In genomic region chr17:74430706-74431567, GRCh38 we compare ENCODE assay signal across 2 cellular contexts.
TF ChIP-seq lines count a peak whose summit lies in the region.

No MANE protein-coding gene starts in this region.

TF ChIP-seq in HEK293, 187 proteins besides CTCF, POLR2A, EP300 and RAD21 (continued from another document and continues in another):
- TF ChIP-seq, protein P1, sequence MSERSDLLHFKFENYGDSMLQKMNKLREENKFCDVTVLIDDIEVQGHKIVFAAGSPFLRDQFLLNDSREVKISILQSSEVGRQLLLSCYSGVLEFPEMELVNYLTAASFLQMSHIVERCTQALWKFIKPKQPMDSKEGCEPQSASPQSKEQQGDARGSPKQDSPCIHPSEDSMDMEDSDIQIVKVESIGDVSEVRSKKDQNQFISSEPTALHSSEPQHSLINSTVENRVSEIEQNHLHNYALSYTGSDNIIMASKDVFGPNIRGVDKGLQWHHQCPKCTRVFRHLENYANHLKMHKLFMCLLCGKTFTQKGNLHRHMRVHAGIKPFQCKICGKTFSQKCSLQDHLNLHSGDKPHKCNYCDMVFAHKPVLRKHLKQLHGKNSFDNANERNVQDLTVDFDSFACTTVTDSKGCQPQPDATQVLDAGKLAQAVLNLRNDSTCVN (tag by site-specific recombination; optimal IDR thresholded peaks at IDR 0.05) = peak; percentile 13
- TF ChIP-seq ZNF548 (tag by site-specific recombination; IDR thresholded peaks at IDR 0.05) = peak; percentile 66; the same call in 1 of the 2 replicates
- TF ChIP-seq ZNF449 (tag by site-specific recombination; IDR thresholded peaks at IDR 0.05) = peak; percentile 73; the same call in 1 of the 2 replicates
- TF ChIP-seq ZBTB11 (tag by site-specific recombination; conservative IDR thresholded peaks at IDR 0.05; ENCODE audit: low read depth) = peak; percentile 88
- peak; percentile 84 for TF ChIP-seq ZNF423 (tag by site-specific recombination; IDR thresholded peaks at IDR 0.05)
- TF ChIP-seq ZNF596 (tag by site-specific recombination; IDR thresholded peaks at IDR 0.05) = 0 out of 2 replicates have a peak, but pooled peaks have one; percentile 27
- TF ChIP-seq BCL11A (tag by site-specific recombination; IDR thresholded peaks at IDR 0.05; ENCODE audit: low read depth) = peak; percentile 86; the same call in 1 of the 2 replicates
- TF ChIP-seq KLF9 (tag by site-specific recombination; IDR thresholded peaks at IDR 0.05; ENCODE audit: low read depth) = peak; percentile 65
- TF ChIP-seq ZNF792 (tag by site-specific recombination; IDR thresholded peaks at IDR 0.05) = 0 out of 2 replicates have a peak, but pooled peaks have one; percentile 45
- peak; percentile 58 for TF ChIP-seq ZNF341 (tag by site-specific recombination; IDR thresholded peaks at IDR 0.05; ENCODE audit: low read depth)
- peak; percentile 98 for TF ChIP-seq PATZ1 (tag by site-specific recombination; IDR thresholded peaks at IDR 0.05)
- TF ChIP-seq ZNF37A (tag by site-specific recombination; IDR thresholded peaks at IDR 0.05) = no peak
- peak; percentile 88 for TF ChIP-seq ZEB2 (tag by site-specific recombination; IDR thresholded peaks at IDR 0.05)
- TF ChIP-seq ZBTB20 (tag by site-specific recombination; IDR thresholded peaks at IDR 0.05) = peak; percentile 94
- peak; percentile 83 for TF ChIP-seq ZNF324 (tag by site-specific recombination; IDR thresholded peaks at IDR 0.05)
- TF ChIP-seq, protein P2, sequence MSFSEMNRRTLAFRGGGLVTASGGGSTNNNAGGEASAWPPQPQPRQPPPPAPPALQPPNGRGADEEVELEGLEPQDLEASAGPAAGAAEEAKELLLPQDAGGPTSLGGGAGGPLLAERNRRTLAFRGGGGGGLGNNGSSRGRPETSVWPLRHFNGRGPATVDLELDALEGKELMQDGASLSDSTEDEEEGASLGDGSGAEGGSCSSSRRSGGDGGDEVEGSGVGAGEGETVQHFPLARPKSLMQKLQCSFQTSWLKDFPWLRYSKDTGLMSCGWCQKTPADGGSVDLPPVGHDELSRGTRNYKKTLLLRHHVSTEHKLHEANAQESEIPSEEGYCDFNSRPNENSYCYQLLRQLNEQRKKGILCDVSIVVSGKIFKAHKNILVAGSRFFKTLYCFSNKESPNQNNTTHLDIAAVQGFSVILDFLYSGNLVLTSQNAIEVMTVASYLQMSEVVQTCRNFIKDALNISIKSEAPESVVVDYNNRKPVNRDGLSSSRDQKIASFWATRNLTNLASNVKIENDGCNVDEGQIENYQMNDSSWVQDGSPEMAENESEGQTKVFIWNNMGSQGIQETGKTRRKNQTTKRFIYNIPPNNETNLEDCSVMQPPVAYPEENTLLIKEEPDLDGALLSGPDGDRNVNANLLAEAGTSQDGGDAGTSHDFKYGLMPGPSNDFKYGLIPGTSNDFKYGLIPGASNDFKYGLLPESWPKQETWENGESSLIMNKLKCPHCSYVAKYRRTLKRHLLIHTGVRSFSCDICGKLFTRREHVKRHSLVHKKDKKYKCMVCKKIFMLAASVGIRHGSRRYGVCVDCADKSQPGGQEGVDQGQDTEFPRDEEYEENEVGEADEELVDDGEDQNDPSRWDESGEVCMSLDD (tag by site-specific recombination; IDR thresholded peaks at IDR 0.05) = peak; percentile 96

TF ChIP-seq in K562, 482 proteins besides CTCF, POLR2A, EP300 and RAD21 (continued from another document and continues in another):
- TF ChIP-seq ZBTB7A (IDR thresholded peaks at IDR 0.05; ENCODE audit: borderline replicate concordance, control insufficient read depth, low read depth, low read length) (peak; percentile 46; the same call in 1 of the 2 replicates), RCOR1 (IDR thresholded peaks at IDR 0.05; ENCODE audit: borderline replicate concordance in 1 of 2, low read depth in 2 of 2, low read length in 2 of 2) (peak in 1 of 2 experiments; percentile 50; a peak in 1 of 4 replicates), HCFC1 (IDR thresholded peaks at IDR 0.05; ENCODE audit: low read depth, low read length) (no peak), CBX1 (IDR thresholded peaks at IDR 0.05; ENCODE audit: low read depth) (no peak), POLR2B (IDR thresholded peaks at IDR 0.05; ENCODE audit: low read depth, partially characterized antibody) (no peak), MYNN (IDR thresholded peaks at IDR 0.05) (0 out of 2 replicates have a peak, but pooled peaks have one; percentile 23), MYNN (CRISPR knock-in tag; IDR thresholded peaks at IDR 0.05) (no peak), GTF2E2 (tag; IDR thresholded peaks at IDR 0.05) (peak; percentile 69), ZNF12 (CRISPR knock-in tag; IDR thresholded peaks at IDR 0.05) (no peak; the same call in 1 of the 2 replicates), LEF1 (IDR thresholded peaks at IDR 0.05) (no peak), GABPA (tag; conservative IDR thresholded peaks at IDR 0.05; ENCODE audit: low read depth) (0 out of 2 replicates have a peak, but pooled peaks have one; percentile 19), ATF3 (IDR thresholded peaks at IDR 0.05) (0 out of 2 replicates have a peak, but pooled peaks have one; percentile 15), ATF3 (CRISPR knock-in tag; conservative IDR thresholded peaks at IDR 0.05) (no peak), CBX2 (IDR thresholded peaks at IDR 0.05; ENCODE audit: insufficient read depth, low read length, poor library complexity, severe bottlenecking) (no peak), GABPB1 (CRISPR knock-in tag; IDR thresholded peaks at IDR 0.05) (no peak), CCNT2 (IDR thresholded peaks at IDR 0.05; ENCODE audit: borderline replicate concordance, extremely low read depth, insufficient read length, low read depth, low read length) (peak; percentile 39), POLR3G (IDR thresholded peaks at IDR 0.05; ENCODE audit: extremely low read depth, insufficient read length, insufficient replicate concordance) (no peak), ZNF175 (CRISPR knock-in tag; IDR thresholded peaks at IDR 0.05; ENCODE audit: low read depth) (no peak), FOXK1 (CRISPR knock-in tag; IDR thresholded peaks at IDR 0.05; ENCODE audit: borderline replicate concordance) (peak; percentile 56; the same call in 1 of the 2 replicates), CXXC5 (CRISPR knock-in tag; IDR thresholded peaks at IDR 0.05) (0 out of 2 replicates have a peak, but pooled peaks have one; percentile 27), CBX5 (IDR thresholded peaks at IDR 0.05; ENCODE audit: borderline replicate concordance, low read depth) (no peak), CREB5 (CRISPR knock-in tag; IDR thresholded peaks at IDR 0.05) (no peak), SMC3 (conservative IDR thresholded peaks at IDR 0.05; ENCODE audit: insufficient read depth, low read depth, low read length) (no peak), RFX7 (CRISPR knock-in tag; IDR thresholded peaks at IDR 0.05) (no peak), MAFG (tag; conservative IDR thresholded peaks at IDR 0.05) (no peak), KAT7 (CRISPR knock-in tag; IDR thresholded peaks at IDR 0.05; ENCODE audit: borderline replicate concordance) (no peak), HMG20B (CRISPR knock-in tag; IDR thresholded peaks at IDR 0.05) (no peak)
- TF ChIP-seq, protein P3, sequence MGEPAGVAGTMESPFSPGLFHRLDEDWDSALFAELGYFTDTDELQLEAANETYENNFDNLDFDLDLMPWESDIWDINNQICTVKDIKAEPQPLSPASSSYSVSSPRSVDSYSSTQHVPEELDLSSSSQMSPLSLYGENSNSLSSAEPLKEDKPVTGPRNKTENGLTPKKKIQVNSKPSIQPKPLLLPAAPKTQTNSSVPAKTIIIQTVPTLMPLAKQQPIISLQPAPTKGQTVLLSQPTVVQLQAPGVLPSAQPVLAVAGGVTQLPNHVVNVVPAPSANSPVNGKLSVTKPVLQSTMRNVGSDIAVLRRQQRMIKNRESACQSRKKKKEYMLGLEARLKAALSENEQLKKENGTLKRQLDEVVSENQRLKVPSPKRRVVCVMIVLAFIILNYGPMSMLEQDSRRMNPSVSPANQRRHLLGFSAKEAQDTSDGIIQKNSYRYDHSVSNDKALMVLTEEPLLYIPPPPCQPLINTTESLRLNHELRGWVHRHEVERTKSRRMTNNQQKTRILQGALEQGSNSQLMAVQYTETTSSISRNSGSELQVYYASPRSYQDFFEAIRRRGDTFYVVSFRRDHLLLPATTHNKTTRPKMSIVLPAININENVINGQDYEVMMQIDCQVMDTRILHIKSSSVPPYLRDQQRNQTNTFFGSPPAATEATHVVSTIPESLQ (CRISPR knock-in tag; IDR thresholded peaks at IDR 0.05) = no peak
- TF ChIP-seq, protein P4, sequence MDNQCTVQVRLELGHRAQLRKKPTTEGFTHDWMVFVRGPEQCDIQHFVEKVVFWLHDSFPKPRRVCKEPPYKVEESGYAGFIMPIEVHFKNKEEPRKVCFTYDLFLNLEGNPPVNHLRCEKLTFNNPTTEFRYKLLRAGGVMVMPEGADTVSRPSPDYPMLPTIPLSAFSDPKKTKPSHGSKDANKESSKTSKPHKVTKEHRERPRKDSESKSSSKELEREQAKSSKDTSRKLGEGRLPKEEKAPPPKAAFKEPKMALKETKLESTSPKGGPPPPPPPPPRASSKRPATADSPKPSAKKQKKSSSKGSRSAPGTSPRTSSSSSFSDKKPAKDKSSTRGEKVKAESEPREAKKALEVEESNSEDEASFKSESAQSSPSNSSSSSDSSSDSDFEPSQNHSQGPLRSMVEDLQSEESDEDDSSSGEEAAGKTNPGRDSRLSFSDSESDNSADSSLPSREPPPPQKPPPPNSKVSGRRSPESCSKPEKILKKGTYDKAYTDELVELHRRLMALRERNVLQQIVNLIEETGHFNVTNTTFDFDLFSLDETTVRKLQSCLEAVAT (IDR thresholded peaks at IDR 0.05) = no peak
- TF ChIP-seq, protein P5, sequence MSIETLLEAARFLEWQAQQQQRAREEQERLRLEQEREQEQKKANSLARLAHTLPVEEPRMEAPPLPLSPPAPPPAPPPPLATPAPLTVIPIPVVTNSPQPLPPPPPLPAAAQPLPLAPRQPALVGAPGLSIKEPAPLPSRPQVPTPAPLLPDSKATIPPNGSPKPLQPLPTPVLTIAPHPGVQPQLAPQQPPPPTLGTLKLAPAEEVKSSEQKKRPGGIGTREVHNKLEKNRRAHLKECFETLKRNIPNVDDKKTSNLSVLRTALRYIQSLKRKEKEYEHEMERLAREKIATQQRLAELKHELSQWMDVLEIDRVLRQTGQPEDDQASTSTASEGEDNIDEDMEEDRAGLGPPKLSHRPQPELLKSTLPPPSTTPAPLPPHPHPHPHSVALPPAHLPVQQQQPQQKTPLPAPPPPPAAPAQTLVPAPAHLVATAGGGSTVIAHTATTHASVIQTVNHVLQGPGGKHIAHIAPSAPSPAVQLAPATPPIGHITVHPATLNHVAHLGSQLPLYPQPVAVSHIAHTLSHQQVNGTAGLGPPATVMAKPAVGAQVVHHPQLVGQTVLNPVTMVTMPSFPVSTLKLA (conservative IDR thresholded peaks at IDR 0.05) = peak in 1 of 2 experiments; percentile 39; a peak in 1 of 4 replicates
- TF ChIP-seq, protein P6, sequence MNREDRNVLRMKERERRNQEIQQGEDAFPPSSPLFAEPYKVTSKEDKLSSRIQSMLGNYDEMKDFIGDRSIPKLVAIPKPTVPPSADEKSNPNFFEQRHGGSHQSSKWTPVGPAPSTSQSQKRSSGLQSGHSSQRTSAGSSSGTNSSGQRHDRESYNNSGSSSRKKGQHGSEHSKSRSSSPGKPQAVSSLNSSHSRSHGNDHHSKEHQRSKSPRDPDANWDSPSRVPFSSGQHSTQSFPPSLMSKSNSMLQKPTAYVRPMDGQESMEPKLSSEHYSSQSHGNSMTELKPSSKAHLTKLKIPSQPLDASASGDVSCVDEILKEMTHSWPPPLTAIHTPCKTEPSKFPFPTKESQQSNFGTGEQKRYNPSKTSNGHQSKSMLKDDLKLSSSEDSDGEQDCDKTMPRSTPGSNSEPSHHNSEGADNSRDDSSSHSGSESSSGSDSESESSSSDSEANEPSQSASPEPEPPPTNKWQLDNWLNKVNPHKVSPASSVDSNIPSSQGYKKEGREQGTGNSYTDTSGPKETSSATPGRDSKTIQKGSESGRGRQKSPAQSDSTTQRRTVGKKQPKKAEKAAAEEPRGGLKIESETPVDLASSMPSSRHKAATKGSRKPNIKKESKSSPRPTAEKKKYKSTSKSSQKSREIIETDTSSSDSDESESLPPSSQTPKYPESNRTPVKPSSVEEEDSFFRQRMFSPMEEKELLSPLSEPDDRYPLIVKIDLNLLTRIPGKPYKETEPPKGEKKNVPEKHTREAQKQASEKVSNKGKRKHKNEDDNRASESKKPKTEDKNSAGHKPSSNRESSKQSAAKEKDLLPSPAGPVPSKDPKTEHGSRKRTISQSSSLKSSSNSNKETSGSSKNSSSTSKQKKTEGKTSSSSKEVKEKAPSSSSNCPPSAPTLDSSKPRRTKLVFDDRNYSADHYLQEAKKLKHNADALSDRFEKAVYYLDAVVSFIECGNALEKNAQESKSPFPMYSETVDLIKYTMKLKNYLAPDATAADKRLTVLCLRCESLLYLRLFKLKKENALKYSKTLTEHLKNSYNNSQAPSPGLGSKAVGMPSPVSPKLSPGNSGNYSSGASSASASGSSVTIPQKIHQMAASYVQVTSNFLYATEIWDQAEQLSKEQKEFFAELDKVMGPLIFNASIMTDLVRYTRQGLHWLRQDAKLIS (CRISPR knock-in tag; IDR thresholded peaks at IDR 0.05) = peak; percentile 24; the same call in 1 of the 2 replicates
- TF ChIP-seq, protein P7, sequence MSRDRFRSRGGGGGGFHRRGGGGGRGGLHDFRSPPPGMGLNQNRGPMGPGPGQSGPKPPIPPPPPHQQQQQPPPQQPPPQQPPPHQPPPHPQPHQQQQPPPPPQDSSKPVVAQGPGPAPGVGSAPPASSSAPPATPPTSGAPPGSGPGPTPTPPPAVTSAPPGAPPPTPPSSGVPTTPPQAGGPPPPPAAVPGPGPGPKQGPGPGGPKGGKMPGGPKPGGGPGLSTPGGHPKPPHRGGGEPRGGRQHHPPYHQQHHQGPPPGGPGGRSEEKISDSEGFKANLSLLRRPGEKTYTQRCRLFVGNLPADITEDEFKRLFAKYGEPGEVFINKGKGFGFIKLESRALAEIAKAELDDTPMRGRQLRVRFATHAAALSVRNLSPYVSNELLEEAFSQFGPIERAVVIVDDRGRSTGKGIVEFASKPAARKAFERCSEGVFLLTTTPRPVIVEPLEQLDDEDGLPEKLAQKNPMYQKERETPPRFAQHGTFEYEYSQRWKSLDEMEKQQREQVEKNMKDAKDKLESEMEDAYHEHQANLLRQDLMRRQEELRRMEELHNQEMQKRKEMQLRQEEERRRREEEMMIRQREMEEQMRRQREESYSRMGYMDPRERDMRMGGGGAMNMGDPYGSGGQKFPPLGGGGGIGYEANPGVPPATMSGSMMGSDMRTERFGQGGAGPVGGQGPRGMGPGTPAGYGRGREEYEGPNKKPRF (IDR thresholded peaks at IDR 0.05; ENCODE audit: low read depth, low read length) = no peak
